11 cellular contexts compared by ENCODE assay signal in the genomic region with DNA sequence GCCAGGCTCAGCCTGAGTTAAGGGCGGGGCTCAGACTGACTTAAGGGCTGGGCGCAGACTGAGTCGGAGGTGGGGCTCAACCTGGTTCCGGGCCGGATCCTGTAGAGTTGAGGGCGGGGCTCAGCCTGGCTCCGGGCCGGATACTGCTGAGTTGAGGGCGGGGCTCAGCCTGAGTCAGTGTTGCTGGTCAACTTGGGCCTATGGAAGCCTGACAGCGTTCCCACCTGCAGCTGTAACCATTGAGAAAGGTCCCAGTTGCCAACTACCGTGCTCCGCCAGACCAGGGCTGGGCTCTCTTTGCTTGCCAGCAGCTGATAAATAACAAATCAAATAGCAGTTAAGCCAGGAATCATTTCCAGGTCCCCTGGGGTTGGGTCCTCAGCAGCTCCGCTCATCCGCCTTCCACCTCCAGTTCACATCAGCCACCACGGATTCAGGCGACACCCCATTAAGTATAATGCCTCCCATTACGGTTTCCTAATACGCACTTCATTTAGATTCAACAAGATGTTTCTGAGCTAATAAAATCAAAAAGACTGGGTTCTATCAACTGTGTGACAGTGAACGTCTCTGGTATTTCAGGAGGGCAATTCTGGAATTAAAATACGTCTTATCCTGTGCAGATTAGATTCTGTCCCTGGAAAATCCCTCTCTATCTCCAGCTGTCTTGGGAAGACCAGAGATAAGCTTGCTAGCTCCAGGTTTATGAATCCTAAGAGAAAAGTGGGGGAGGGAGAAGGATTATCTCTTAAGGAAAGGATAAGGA. TPM values are rescaled to one million over a fixed set of nuclear protein-coding genes. Genes with fewer than 3 reads are reported as not detected.
DNase-seq lines count a peak whose midpoint lies in the region; ATAC-seq and TF ChIP-seq lines count a peak whose summit lies in the region.
"Had no signal": no experiment of that assay in that cellular context is flagged by ENCODE, and none has a peak within 500 bp of the region (broad histone marks: within the 10 kb centered on the region; RNA-seq: fewer than 3 reads in every experiment).

No MANE protein-coding gene starts in this region.

- H3K36me3 ChIP-seq in left ventricle myocardium inferior (no peaks in the 10 kb centered on the region), smooth muscle cell (ENCODE audit: low read depth) (no peaks in the 10 kb centered on the region)

- peak overlapping the region; percentile 91 for H3K27ac ChIP-seq in left ventricle myocardium inferior (replicated peaks)
- no peak overlapping the region for H3K27ac ChIP-seq in smooth muscle cell (ENCODE audit: low read depth)

- H3K4me3 ChIP-seq in left ventricle myocardium inferior (no peak overlapping the region), smooth muscle cell (no peak overlapping the region)

- DNase-seq in NCI-H345 (lab: John Stamatoyannopoulos, UW), result peak; percentile 25
- no peak for DNase-seq in NCI-H345 treated with DMSO at 0.1 percent for 48 hours (lab: John Stamatoyannopoulos, UW; ENCODE audit: unreplicated experiment)
- peak; percentile 8 for DNase-seq in RKO (ENCODE audit: low spot score)
- no peak for DNase-seq in left ventricle myocardium inferior
- DNase-seq in smooth muscle cell (lab: John Stamatoyannopoulos, UW; ENCODE audit: unreplicated experiment), result no peak
- DNase-seq in dedifferentiated amniotic fluid mesenchymal stem cell (ENCODE audit: extremely low spot score), result no peak
- no peak for DNase-seq in stimulated activated naive CD8-positive, alpha-beta T cell treated with anti-CD3 and anti-CD28 coated beads, Interleukin-15, Interleukin-2, amounts not matched to agents 100 U/mL and 50 U/mL, for 24 hours
- DNase-seq in activated gamma-delta T cell (lab: John Stamatoyannopoulos, UW), result no peak
- DNase-seq: HFFc6 had no signal

- no peaks in the 10 kb centered on the region for H3K79me2 ChIP-seq in smooth muscle cell (ENCODE audit: low read depth)

- H3K4me1 ChIP-seq in left ventricle myocardium inferior (peaks cover 59% of the 10 kb centered on the region), smooth muscle cell (ENCODE audit: low read depth) (peaks cover 18% of the 10 kb centered on the region)

- H3K4me2 ChIP-seq in smooth muscle cell, result peak overlapping the region; percentile 28

- H3F3A ChIP-seq in smooth muscle cell (ENCODE audit: low read depth), result peaks cover 4% of the 10 kb centered on the region

- WGBS in smooth muscle cell (ENCODE audit: low lambda C conversion rate), result 44% methylated on average over 20 of the region's 20 CpGs

- intact Hi-C loops in left ventricle myocardium inferior (cut with micrococcal nuclease), result no loop called here

- H3K9me3 ChIP-seq in left ventricle myocardium inferior (replicated peaks), result peaks cover 10% of the 10 kb centered on the region
- H3K9me3 ChIP-seq in smooth muscle cell (replicated peaks; ENCODE audit: low read depth), result no peaks in the 10 kb centered on the region

- no peak overlapping the region for H3K9ac ChIP-seq in smooth muscle cell (ENCODE audit: low read depth)

- H2AFZ ChIP-seq in smooth muscle cell (ENCODE audit: low read depth), result no peak overlapping the region

- H3K27me3 ChIP-seq in left ventricle myocardium inferior (ENCODE audit: low read depth) (no peaks in the 10 kb centered on the region), smooth muscle cell (ENCODE audit: low read depth) (no peaks in the 10 kb centered on the region)

- ATAC-seq in stimulated activated naive CD8-positive, alpha-beta T cell treated with anti-CD3 and anti-CD28 coated beads, Interleukin-15, Interleukin-2, amounts not matched to agents 100 U/mL and 50 U/mL, for 24 hours, result no peak

- H4K20me1 ChIP-seq in smooth muscle cell (ENCODE audit: low read depth), result no peaks in the 10 kb centered on the region

- TF ChIP-seq CTCF in left ventricle myocardium inferior (IDR thresholded peaks at IDR 0.05; ENCODE audit: borderline replicate concordance) (no peak), smooth muscle cell (IDR thresholded peaks at IDR 0.05; ENCODE audit: borderline replicate concordance, insufficient read depth, poor library complexity, severe bottlenecking) (no peak)

RNA-seq across cellular contexts. Expression of gene GRIP2, which starts 7.3 kb away (rescaled TPM):
- total RNA-seq in left ventricle myocardium inferior, result 59.1 TPM
- 3.2 and 6.5 TPM in 2 replicates for total RNA-seq in smooth muscle cell
- polyA plus RNA-seq in smooth muscle cell, result 2.0 and 3.6 TPM in 2 replicates
- total RNA-seq: epithelial cell of proximal tubule had no signal
- polyA plus RNA-seq: IgD-negative memory B cell had no signal

Comparison
In these comparisons a context has a peak if more than half of its experiments do, and no peak if none do; other contexts are left out.
1. DNase-seq: peak in NCI-H345 (single experiment) and RKO (single experiment); none in NCI-H345 treated with DMSO at 0.1 percent for 48 hours (single experiment), left ventricle myocardium inferior (single experiment), smooth muscle cell (single experiment), dedifferentiated amniotic fluid mesenchymal stem cell (single experiment), stimulated activated naive CD8-positive, alpha-beta T cell treated with anti-CD3 and anti-CD28 coated beads, Interleukin-15, Interleukin-2, amounts not matched to agents 100 U/mL and 50 U/mL, for 24 hours (single experiment) and activated gamma-delta T cell (single experiment).